In genomic region chrX:103626855-103627254, GRCh38 we compare ENCODE assay signal across 23 cellular contexts. TPM values are rescaled to one million over a fixed set of nuclear protein-coding genes. Genes with fewer than 3 reads are reported as not detected.
DNase-seq lines count a peak whose midpoint lies in the region; ATAC-seq and TF ChIP-seq lines count a peak whose summit lies in the region.
"Had no signal": no experiment of that assay in that cellular context is flagged by ENCODE, and none has a peak within 500 bp of the region (broad histone marks: within the 10 kb centered on the region; RNA-seq: fewer than 3 reads in every experiment).

No MANE protein-coding gene starts in this region.

- H3K4me2 ChIP-seq in H9 (ENCODE audit: insufficient read depth, insufficient read length, low read length) = no peak overlapping the region

- H3K4me3 ChIP-seq in fibroblast of mammary gland (ENCODE audit: control insufficient read depth, low read depth, low read length) = no peak overlapping the region
- H3K4me3 ChIP-seq in thoracic aorta = no peak overlapping the region
- H3K4me3 ChIP-seq: cardiac muscle cell had no signal

- H3K4me1 ChIP-seq in thoracic aorta (ENCODE audit: control insufficient read depth in 1 of 2, low read depth in 2 of 2) = peaks cover 0 to 11% of the 10 kb centered on the region in 2 donors
- no peaks in the 10 kb centered on the region; the same call in 1 of the 2 replicates for H3K4me1 ChIP-seq in H9 (ENCODE audit: insufficient read depth, low read length)

- H2AFZ ChIP-seq in H9 (ENCODE audit: low read length) = no peak overlapping the region

- no peak overlapping the region for H3K23ac ChIP-seq in H9 (ENCODE audit: insufficient read length, low read depth, low read length)

- H3K27ac Mint-ChIP-seq in H9 = no peak overlapping the region
- H3K27ac Mint-ChIP-seq in stimulated activated memory B cell treated with anti-CD40 and anti-IgM and Interleukin-4, amounts not matched to agents 10 μg/mL and 1 μg/mL and 100 μg/mL, for 72 hours = no peak overlapping the region

- no peaks in the 10 kb centered on the region for H4K20me1 ChIP-seq in H9 (ENCODE audit: control insufficient read depth, insufficient read depth, insufficient read length)

- H3K27me3 Mint-ChIP-seq in H9 (ENCODE audit: low read depth) = no peaks in the 10 kb centered on the region
- no peaks in the 10 kb centered on the region for H3K27me3 Mint-ChIP-seq in stimulated activated memory B cell treated with anti-CD40 and anti-IgM and Interleukin-4, amounts not matched to agents 10 μg/mL and 1 μg/mL and 100 μg/mL, for 72 hours

- no peak overlapping the region for H3K18ac ChIP-seq in H9 (ENCODE audit: insufficient read length, low read depth, low read length)

- TF ChIP-seq CTCF in fibroblast of mammary gland (conservative IDR thresholded peaks at IDR 0.05; ENCODE audit: control insufficient read depth, insufficient read depth, low read depth, low read length) (no peak), thoracic aorta (IDR thresholded peaks at IDR 0.05) (no peak), H9 (conservative IDR thresholded peaks at IDR 0.05) (no peak)

- H2AK5ac ChIP-seq in H9 (ENCODE audit: insufficient read length, low read length) = no peak overlapping the region

- H3K9me3 ChIP-seq in thoracic aorta = no peaks in the 10 kb centered on the region
- no peaks in the 10 kb centered on the region for H3K9me3 ChIP-seq in H9 (ENCODE audit: control insufficient read depth, low read depth, low read length)

- no peak overlapping the region for H3K14ac ChIP-seq in H9 (ENCODE audit: insufficient read depth, low read length)

- peaks cover 0 to 19% of the 10 kb centered on the region in 2 experiments; a peak in 2 of 5 replicates for H3K9me3 Mint-ChIP-seq in H9
- no peaks in the 10 kb centered on the region for H3K9me3 Mint-ChIP-seq in stimulated activated memory B cell treated with anti-CD40 and anti-IgM and Interleukin-4, amounts not matched to agents 10 μg/mL and 1 μg/mL and 100 μg/mL, for 72 hours

- H2BK120ac ChIP-seq in H9 (ENCODE audit: low read depth, low read length, poor library complexity, severe bottlenecking) = no peak overlapping the region

- no peak overlapping the region for H3K56ac ChIP-seq in H9 (ENCODE audit: insufficient read length, low read depth, low read length)

- H3K4me3 Mint-ChIP-seq in H9 = no peak overlapping the region
- H3K4me3 Mint-ChIP-seq in stimulated activated memory B cell treated with anti-CD40 and anti-IgM and Interleukin-4, amounts not matched to agents 10 μg/mL and 1 μg/mL and 100 μg/mL, for 72 hours = no peak overlapping the region

- no peak overlapping the region for H4K8ac ChIP-seq in H9 (replicated peaks; ENCODE audit: insufficient read length, low read depth, low read length)

- DNase-seq in SIG-M5 (lab: John Stamatoyannopoulos, UW) (peak; percentile 0), SIG-M5 treated with dmso at 0.1 percent for 504 hours (lab: John Stamatoyannopoulos, UW; ENCODE audit: unreplicated experiment) (no peak), RKO (ENCODE audit: low spot score) (peak; percentile 48), fibroblast of mammary gland (ENCODE audit: low read depth) (peak; percentile 42), thoracic aorta (ENCODE audit: low spot score) (no peak), H9 (no peak)
- DNase-seq: activated CD4-positive, alpha-beta T cell treated with anti-CD3 and anti-CD28 coated beads for 4 hours; activated effector memory CD4-positive, alpha-beta T cell treated with anti-CD3 and anti-CD28 coated beads, Interleukin-2, amount 50 U/mL, for 16 hours; DMS79 treated with DMSO at 0.1 percent for 48 hours; dorsolateral prefrontal cortex; left colon; midbrain; NCI-H2107; NCI-H524; small intestine; stimulated activated naive CD8-positive, alpha-beta T cell treated with anti-CD3 and anti-CD28 coated beads, Interleukin-15, Interleukin-2, amounts not matched to agents 100 U/mL and 50 U/mL, for 24 hours; trophoblast cell had no signal

- no peak overlapping the region for H2BK12ac ChIP-seq in H9 (ENCODE audit: insufficient read length, low read depth, low read length)

- no peak overlapping the region for H2BK5ac ChIP-seq in H9 (ENCODE audit: insufficient read length, low read length)

- H3K79me1 ChIP-seq in H9 (ENCODE audit: insufficient read depth, low read depth, low read length, poor library complexity, severe bottlenecking) = no peaks in the 10 kb centered on the region

- peak overlapping the region; percentile 78 to 94 for H3K27ac ChIP-seq in thoracic aorta
- no peak overlapping the region for H3K27ac ChIP-seq in H9 (ENCODE audit: insufficient read length, low read depth, low read length)
- H3K27ac ChIP-seq: 22Rv1, cardiac muscle cell had no signal

- no peak overlapping the region for H3K9ac ChIP-seq in H9 (ENCODE audit: extremely low read depth, insufficient read length, low read length)

- H3K79me2 ChIP-seq in H9 (ENCODE audit: insufficient read depth, low read length) = no peaks in the 10 kb centered on the region

- H3T11ph ChIP-seq in H9 (ENCODE audit: low read length) = no peak overlapping the region

- H2BK15ac ChIP-seq in H9 (ENCODE audit: low read depth, low read length) = no peak overlapping the region

- H3K36me3 ChIP-seq in thoracic aorta = no peaks in the 10 kb centered on the region
- H3K36me3 ChIP-seq: cardiac muscle cell had no signal

- H3K36me3 Mint-ChIP-seq in H9 (ENCODE audit: insufficient read depth in 1 of 3, low read depth in 3 of 3) = no peaks in the 10 kb centered on the region
- H3K36me3 Mint-ChIP-seq in stimulated activated memory B cell treated with anti-CD40 and anti-IgM and Interleukin-4, amounts not matched to agents 10 μg/mL and 1 μg/mL and 100 μg/mL, for 72 hours = no peaks in the 10 kb centered on the region

- no peaks in the 10 kb centered on the region for H3K27me3 ChIP-seq in thoracic aorta (replicated peaks; ENCODE audit: insufficient read depth)
- H3K27me3 ChIP-seq in H9 (ENCODE audit: insufficient read depth, low read length) = no peaks in the 10 kb centered on the region
- H3K27me3 ChIP-seq: cardiac muscle cell had no signal

- no peak overlapping the region for H4K91ac ChIP-seq in H9 (ENCODE audit: insufficient read length, low read depth, low read length)

- peaks cover 4% of the 10 kb centered on the region for H3K23me2 ChIP-seq in H9 (ENCODE audit: insufficient read length, low read depth, low read length, poor library complexity, severe bottlenecking)

- no peak overlapping the region for H2BK20ac ChIP-seq in H9 (ENCODE audit: low read depth, low read length, poor library complexity, severe bottlenecking)

- peaks cover 6 to 11% of the 10 kb centered on the region in 2 experiments; a peak in 3 of 4 replicates for H3K4me1 Mint-ChIP-seq in H9
- peaks cover 18% of the 10 kb centered on the region for H3K4me1 Mint-ChIP-seq in stimulated activated memory B cell treated with anti-CD40 and anti-IgM and Interleukin-4, amounts not matched to agents 10 μg/mL and 1 μg/mL and 100 μg/mL, for 72 hours

- no peak overlapping the region for H4K5ac ChIP-seq in H9 (ENCODE audit: insufficient read length, low read depth, low read length)

- ATAC-seq in thoracic aorta (ENCODE audit: insufficient number of reproducible peaks, low FRiP score, low read depth) (no peak), GM18519 (IDR thresholded peaks at IDR 0.05; ENCODE audit: low FRiP score, unreplicated experiment) (no peak)
- ATAC-seq in stimulated activated memory B cell treated with anti-CD40 and anti-IgM and Interleukin-4, amounts not matched to agents 10 μg/mL and 1 μg/mL and 100 μg/mL, for 72 hours = no peak
- ATAC-seq: HCT116; HepG2; left colon; stimulated activated naive CD8-positive, alpha-beta T cell treated with anti-CD3 and anti-CD28 coated beads, Interleukin-15, Interleukin-2, amounts not matched to agents 100 U/mL and 50 U/mL, for 24 hours had no signal

- H3K4ac ChIP-seq in H9 (ENCODE audit: low read depth, low read length) = no peak overlapping the region

RNA-seq across cellular contexts. Expression of gene TCEAL1, which starts 1.9 kb away (rescaled TPM):
- 100 to 1,000 TPM; 108 to 134 TPM for total RNA-seq in thoracic aorta
- total RNA-seq in H9 (2021) = 3.0 and 4.1 TPM in 2 replicates

RNA-seq across cellular contexts. Expression of gene TCEAL3, which starts 19.1 kb away (rescaled TPM):
- total RNA-seq in thoracic aorta (100 to 1,000 TPM in 1 of 2 donors, 10 to 100 TPM in 1; 87.3 to 103 TPM), H9 (2021) (10.3 and 11.1 TPM in 2 replicates)

RNA-seq across cellular contexts. Expression of gene TCEAL4, which starts 41.5 kb away (rescaled TPM):
- 100 to 1,000 TPM; 334 to 386 TPM for total RNA-seq in thoracic aorta
- 49.9 and 53.0 TPM in 2 replicates for total RNA-seq in H9 (2021)

RNA-seq across cellular contexts. Expression of gene MORF4L2, which starts 59.6 kb away (rescaled TPM):
- total RNA-seq in thoracic aorta (100 to 1,000 TPM; 559 to 708 TPM), H9 (2021) (367 and 378 TPM in 2 replicates)

Comparison
In these comparisons a context has a peak if more than half of its experiments do, and no peak if none do; other contexts are left out.
1. DNase-seq: peak in SIG-M5 (single experiment), RKO (single experiment) and fibroblast of mammary gland (single experiment); none in SIG-M5 treated with dmso at 0.1 percent for 504 hours (single experiment), thoracic aorta (single experiment) and H9 (single experiment).
2. RNA of gene TCEAL1, which starts 1.9 kb away (total RNA-seq): 108 to 134 TPM in thoracic aorta; 3.0 to 4.1 TPM in H9; every median in the first group is over 10 times any median in the second.